8 cellular contexts compared by ENCODE assay signal in the genomic region with DNA sequence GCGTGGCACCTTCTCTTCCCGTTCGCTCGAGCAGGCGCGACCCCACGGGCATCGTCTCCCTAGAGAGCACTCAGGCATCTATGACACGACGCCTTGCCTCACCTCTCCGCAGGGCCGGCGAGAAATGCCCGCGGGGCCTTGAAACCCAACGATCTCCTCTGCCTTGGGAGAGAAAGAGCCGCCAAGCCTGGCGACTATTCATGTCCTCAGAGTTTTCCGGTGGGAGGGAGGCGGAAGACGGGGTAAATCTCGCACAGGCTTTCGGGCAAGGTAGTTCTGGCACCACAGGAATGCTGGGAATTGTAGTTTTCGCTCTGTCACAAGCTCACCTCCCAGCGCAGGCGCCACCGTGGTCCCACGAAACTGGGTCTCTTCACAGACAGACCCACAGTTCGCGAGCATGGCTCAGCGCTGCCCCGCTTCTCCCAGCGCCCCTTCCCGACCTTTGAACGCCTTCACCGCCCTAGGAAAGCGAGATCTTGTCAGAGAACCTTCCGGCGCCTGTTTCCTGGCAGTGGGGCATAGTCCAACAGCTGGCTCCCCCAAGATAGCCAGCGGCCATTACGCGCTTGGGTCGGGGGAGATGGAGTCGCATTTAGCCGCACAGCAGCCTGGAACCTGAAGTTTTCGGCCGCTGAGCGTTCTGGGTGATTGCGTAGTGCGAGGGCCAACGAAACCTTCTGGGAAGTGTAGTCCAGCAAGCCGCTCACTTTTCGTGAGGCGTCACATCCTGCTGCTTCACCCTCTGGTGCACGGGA. TPM values are rescaled to one million over a fixed set of nuclear protein-coding genes. Genes with fewer than 3 reads are reported as not detected.
A peak's percentile ranks its signal among the peaks of the same experiment; 100 is the strongest.
DNase-seq lines count a peak whose midpoint lies in the region; ATAC-seq, FAIRE-seq and TF ChIP-seq lines count a peak whose summit lies in the region.

A gene with protein sequence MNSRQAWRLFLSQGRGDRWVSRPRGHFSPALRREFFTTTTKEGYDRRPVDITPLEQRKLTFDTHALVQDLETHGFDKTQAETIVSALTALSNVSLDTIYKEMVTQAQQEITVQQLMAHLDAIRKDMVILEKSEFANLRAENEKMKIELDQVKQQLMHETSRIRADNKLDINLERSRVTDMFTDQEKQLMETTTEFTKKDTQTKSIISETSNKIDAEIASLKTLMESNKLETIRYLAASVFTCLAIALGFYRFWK (minus strand): TSS at position 597 of the 758 bp plus-strand sequence. CDS start 395 bp downstream, at position 202.

- DNase-seq in AG04450 (ENCODE audit: low read depth, low spot score) (peak; percentile 96), NCI-H2227 treated with DMSO at 0.1 percent for 48 hours (lab: John Stamatoyannopoulos, UW) (peak; percentile 98), bronchial epithelial cell (ENCODE audit: low read depth) (peak; percentile 97), iPS-NIHi11 (ENCODE audit: low spot score) (peak; percentile 91), small intestine (peak; percentile 99)

- no peaks in the 10 kb centered on the region for H3K36me3 ChIP-seq in bronchial epithelial cell (ENCODE audit: control insufficient read depth, insufficient read depth, low read length)
- no peaks in the 10 kb centered on the region for H3K36me3 ChIP-seq in small intestine (ENCODE audit: control insufficient read depth in 2 of 2, insufficient read depth in 2 of 2, low read length in 2 of 2)

- POLR2A ChIA-PET in AG04450 (lab: Yijun Ruan, JAX), result interaction anchor here (0.8 to 1.0 kb wide), 5 partner anchors 50 to 386 kb away, joined by 3 to 4 read pairs (median 4); partner anchors contain the start of genes DDIAS, PCF11 and PRCP

- no peaks in the 10 kb centered on the region for H3K27me3 ChIP-seq in AG04450 (ENCODE audit: control insufficient read depth, insufficient read depth, low read length)
- no peaks in the 10 kb centered on the region for H3K27me3 ChIP-seq in bronchial epithelial cell (ENCODE audit: control insufficient read depth, insufficient read depth, low read length)
- H3K27me3 ChIP-seq in small intestine (ENCODE audit: control insufficient read depth in 2 of 2, insufficient read depth in 2 of 2, low read length in 2 of 2), result no peaks in the 10 kb centered on the region

- no peak; the same call in 1 of the 2 replicates for TF ChIP-seq CTCF in AG04450 (IDR thresholded peaks at IDR 0.05; ENCODE audit: low read depth, low read length)
- TF ChIP-seq CTCF in WI38 (IDR thresholded peaks at IDR 0.05; ENCODE audit: low read depth, low read length), result no peak
- peak; percentile 37 for TF ChIP-seq CTCF in bronchial epithelial cell (IDR thresholded peaks at IDR 0.05; ENCODE audit: insufficient read depth, low read length, severe bottlenecking)

- H3K27ac ChIP-seq in AG04450 (ENCODE audit: low read depth, low read length) (peak within 1 kb of the TSS; percentile 97), small intestine (ENCODE audit: low read depth in 1 of 2, low read length in 1 of 2) (peak within 1 kb of the TSS; percentile 97)

- 0% methylated on average over 53 to 55 of the region's 55 CpGs for WGBS in small intestine, 3 donors

- H3K9me3 ChIP-seq in AG04450 (ENCODE audit: control insufficient read depth, insufficient read depth, low read length) (no peaks in the 10 kb centered on the region; the same call in 1 of the 2 replicates), small intestine (ENCODE audit: control insufficient read depth, low read depth) (no peaks in the 10 kb centered on the region)

- peaks cover 0 to 6% of the 10 kb centered on the region in 2 donors for H3K4me1 ChIP-seq in small intestine (ENCODE audit: control insufficient read depth in 2 of 2, insufficient read depth in 1 of 2, low read depth in 1 of 2, low read length in 1 of 2)

- CTCF ChIA-PET in AG04450 (lab: Charles Lee), result interaction anchor here (0.9 to 1.0 kb wide), 2 partner anchors 530 to 542 kb away, joined by 3 to 4 read pairs; no protein-coding TSS in a partner anchor

- H3K4me3 ChIP-seq in AG04450 (ENCODE audit: low read depth, low read length), result peak within 1 kb of the TSS; percentile 96
- peak within 1 kb of the TSS; percentile 89 for H3K4me3 ChIP-seq in WI38 (ENCODE audit: low read depth, low read length)
- H3K4me3 ChIP-seq in bronchial epithelial cell (ENCODE audit: low read depth, low read length), result peak within 1 kb of the TSS; percentile 60
- peak within 1 kb of the TSS; percentile 51 to 85 for H3K4me3 ChIP-seq in small intestine (ENCODE audit: low read depth in 1 of 2, low read length in 2 of 2)

- ATAC-seq in GM18907 (IDR thresholded peaks at IDR 0.05; ENCODE audit: unreplicated experiment), result peak; percentile 93
- peak; percentile 90 for ATAC-seq in HG03159 (IDR thresholded peaks at IDR 0.05; ENCODE audit: unreplicated experiment)

- no peak for FAIRE-seq in bronchial epithelial cell (lab: Jason Lieb, UNC)
- no peak for FAIRE-seq in small intestine (lab: Jason Lieb, UNC)

RNA-seq across cellular contexts. Expression of the gene that starts here (rescaled TPM):
- polyA plus RNA-seq in AG04450 (2011; rRNA removed), result 63.0 and 84.5 TPM in 2 replicates
- 27.9 and 38.5 TPM in 2 replicates for polyA minus RNA-seq in AG04450 (2011; rRNA and poly(A)+ RNA removed)
- total RNA-seq in bronchial epithelial cell, result 35.8 and 48.4 TPM in 2 replicates
- 10 to 100 TPM; 35.5 to 60.4 (median 40.3) TPM for polyA plus RNA-seq in small intestine

Comparison
In these comparisons a context has a peak if more than half of its experiments do, and no peak if none do; other contexts are left out.
1. Peak in every context shown above with its lines: DNase-seq, ATAC-seq, H3K4me3 ChIP-seq and H3K27ac ChIP-seq.